7 cellular contexts compared by ENCODE assay signal in the genomic region with DNA sequence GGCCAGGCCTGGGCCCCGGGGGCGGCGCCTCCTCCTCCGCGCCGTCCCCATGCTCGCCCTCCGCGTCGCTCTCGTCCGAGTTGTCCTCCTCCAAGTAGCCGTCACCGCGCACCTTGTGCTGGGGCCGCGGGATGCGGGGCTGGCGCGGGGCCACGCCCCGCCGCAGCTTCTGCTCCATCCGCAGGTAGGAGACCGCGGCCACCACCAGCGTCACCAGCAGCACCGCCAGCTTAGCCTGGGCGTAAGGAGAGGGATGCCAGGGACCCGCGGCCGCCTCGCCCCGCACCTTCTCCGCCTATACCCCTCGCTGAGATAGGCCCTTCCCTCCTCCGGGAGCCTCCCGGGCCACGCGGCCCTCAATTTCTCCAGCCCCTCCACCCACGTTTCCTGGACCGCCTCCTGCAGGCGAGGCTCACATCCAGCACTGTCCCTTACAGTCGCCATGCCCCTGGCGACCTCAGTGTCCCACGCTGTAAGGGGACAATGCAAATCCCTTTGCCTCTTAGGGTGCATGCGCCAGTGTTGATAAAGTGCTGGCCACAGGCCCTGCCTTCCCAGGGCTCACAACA. TPM values are rescaled to one million over a fixed set of nuclear protein-coding genes. Genes with fewer than 3 reads are reported as not detected.
A peak's percentile ranks its signal among the peaks of the same experiment; 100 is the strongest.
DNase-seq lines count a peak whose midpoint lies in the region; ATAC-seq and TF ChIP-seq lines count a peak whose summit lies in the region.
"Not testable (repeated sequence)": the region's sequence is repeated elsewhere in the genome, so short reads cannot be mapped to it uniquely, and the experiment has no call there.

No MANE protein-coding gene starts in this region.

- peak; percentile 34 for DNase-seq in DMS53 (lab: John Stamatoyannopoulos, UW)
- DNase-seq in Panc1 (ENCODE audit: low read depth, low spot score); activated T-cell treated with anti-CD3 and anti-CD28 coated beads, Interleukin-2, amount 50 U/mL, for 72 hours; chondrocyte (ENCODE audit: low spot score); right atrium auricular region (ENCODE audit: low spot score); smooth muscle cell (lab: John Stamatoyannopoulos, UW; ENCODE audit: unreplicated experiment): not testable (repeated sequence)
- DNase-seq in naive thymus-derived CD8-positive, alpha-beta T cell: peak in 2 of 10 donors; percentile 8 to 15

- not testable (repeated sequence) for H3K27ac ChIP-seq in Panc1 (ENCODE audit: low read length); right atrium auricular region; smooth muscle cell (ENCODE audit: low read depth)

- H3K27me3 Mint-ChIP-seq in activated T-cell treated with anti-CD3 and anti-CD28 coated beads, Interleukin-2, amount 50 U/mL, for 72 hours (ENCODE audit: low read depth): peaks cover 10% of the 10 kb centered on the region
- not testable (repeated sequence) for H3K27me3 Mint-ChIP-seq in chondrocyte (ENCODE audit: low read depth); naive thymus-derived CD8-positive, alpha-beta T cell

- H3K4me2 ChIP-seq in smooth muscle cell: peak overlapping the region; percentile 85

- TF ChIP-seq CTCF in Panc1 (IDR thresholded peaks at IDR 0.05); right atrium auricular region (IDR thresholded peaks at IDR 0.05); smooth muscle cell (IDR thresholded peaks at IDR 0.05; ENCODE audit: borderline replicate concordance, insufficient read depth, poor library complexity, severe bottlenecking): not testable (repeated sequence)
- TF ChIP-seq CTCF in chondrocyte (IDR thresholded peaks at IDR 0.05): peak; percentile 35

- H3K9ac ChIP-seq in smooth muscle cell (ENCODE audit: low read depth): not testable (repeated sequence)

- intact Hi-C loops in Panc1 (cut with micrococcal nuclease; ENCODE audit: unreplicated experiment): not testable (repeated sequence)

- POLR2A ChIA-PET in Panc1 (lab: Charles Lee); naive thymus-derived CD8-positive, alpha-beta T cell (lab: Charles Lee): not testable (repeated sequence)

- not testable (repeated sequence) for H3K9me3 Mint-ChIP-seq in activated T-cell treated with anti-CD3 and anti-CD28 coated beads, Interleukin-2, amount 50 U/mL, for 72 hours; chondrocyte (ENCODE audit: low read depth); naive thymus-derived CD8-positive, alpha-beta T cell

- CTCF ChIA-PET in Panc1 (lab: Charles Lee): not testable (repeated sequence)

- not testable (repeated sequence) for H3K36me3 Mint-ChIP-seq in activated T-cell treated with anti-CD3 and anti-CD28 coated beads, Interleukin-2, amount 50 U/mL, for 72 hours (ENCODE audit: insufficient read depth in 2 of 2); chondrocyte (ENCODE audit: low read depth); naive thymus-derived CD8-positive, alpha-beta T cell

- H3K9me3 ChIP-seq in Panc1 (ENCODE audit: control insufficient read depth, insufficient read depth, low read depth, low read length); right atrium auricular region; smooth muscle cell (replicated peaks; ENCODE audit: low read depth): not testable (repeated sequence)

- H4K20me1 ChIP-seq in smooth muscle cell (ENCODE audit: low read depth): not testable (repeated sequence)

- H3K27me3 ChIP-seq in Panc1 (ENCODE audit: control insufficient read depth, insufficient read depth, low read length); right atrium auricular region; smooth muscle cell (ENCODE audit: low read depth): not testable (repeated sequence)

- not testable (repeated sequence) for BruUV-seq in Panc1 (replicated peaks; lab: Mats Ljungman, UMichigan)

- H3K27ac Mint-ChIP-seq in activated T-cell treated with anti-CD3 and anti-CD28 coated beads, Interleukin-2, amount 50 U/mL, for 72 hours; chondrocyte (ENCODE audit: unreplicated experiment): not testable (repeated sequence)
- peak overlapping the region in 1 of 10 donors; percentile 69 for H3K27ac Mint-ChIP-seq in naive thymus-derived CD8-positive, alpha-beta T cell

- not testable (repeated sequence) for H2AFZ ChIP-seq in smooth muscle cell (ENCODE audit: low read depth)

- H3K4me1 Mint-ChIP-seq in activated T-cell treated with anti-CD3 and anti-CD28 coated beads, Interleukin-2, amount 50 U/mL, for 72 hours (ENCODE audit: low read depth); chondrocyte (ENCODE audit: low read depth): not testable (repeated sequence)
- peaks cover 6 to 14% (median 8%) of the 10 kb centered on the region in 4 donors for H3K4me1 Mint-ChIP-seq in naive thymus-derived CD8-positive, alpha-beta T cell

- H3K79me2 ChIP-seq in smooth muscle cell (ENCODE audit: low read depth): not testable (repeated sequence)

- in situ Hi-C loops in Panc1 (cut with HindIII; ENCODE audit: low pct_unique_long_range_greater_than_20kb, low sequenced_read_pairs): not testable (repeated sequence)

- ATAC-seq in Panc1; activated T-cell treated with anti-CD3 and anti-CD28 coated beads, Interleukin-2, amount 50 U/mL, for 72 hours (replicated peaks in 1 of 2); naive thymus-derived CD8-positive, alpha-beta T cell: not testable (repeated sequence)

- peak overlapping the region; percentile 73 to 88 for H3K4me3 Mint-ChIP-seq in activated T-cell treated with anti-CD3 and anti-CD28 coated beads, Interleukin-2, amount 50 U/mL, for 72 hours
- H3K4me3 Mint-ChIP-seq in chondrocyte (ENCODE audit: unreplicated experiment): peak overlapping the region; percentile 65
- peak overlapping the region; percentile 48 to 93 (median 82) for H3K4me3 Mint-ChIP-seq in naive thymus-derived CD8-positive, alpha-beta T cell

- 9% methylated on average over 13 of the region's 47 CpGs for WGBS in smooth muscle cell (ENCODE audit: low lambda C conversion rate)

- H3F3A ChIP-seq in smooth muscle cell (ENCODE audit: low read depth): not testable (repeated sequence)

- peak overlapping the region; percentile 39 to 53 for H3K4me3 ChIP-seq in Panc1 (ENCODE audit: low read depth in 2 of 2, low read length in 2 of 2)
- peak overlapping the region; percentile 31 to 49 for H3K4me3 ChIP-seq in right atrium auricular region
- peak overlapping the region; percentile 45 for H3K4me3 ChIP-seq in smooth muscle cell

- not testable (repeated sequence) for H3K36me3 ChIP-seq in Panc1 (ENCODE audit: control insufficient read depth, insufficient read depth, low read length); right atrium auricular region; smooth muscle cell (ENCODE audit: low read depth)

- not testable (repeated sequence) for H3K4me1 ChIP-seq in Panc1 (ENCODE audit: control insufficient read depth, insufficient read depth, low read length); right atrium auricular region; smooth muscle cell (ENCODE audit: low read depth)

RNA-seq across cellular contexts. Expression of a gene that starts 29.6 kb away (rescaled TPM):
- total RNA-seq in Panc1 (2021; ENCODE audit: unreplicated experiment) (81.2 TPM), chondrocyte (71.6 to 78.6 TPM (median 72.6 TPM) in 3 replicates), right atrium auricular region (10 to 100 TPM; 12.0 to 18.5 TPM), smooth muscle cell (32.0 TPM in 2 replicates)
- 73.0 TPM for polyA plus RNA-seq in Panc1 (2012; ENCODE audit: insufficient read length)
- 100 to 1,000 TPM in 1 of 2 donors, 10 to 100 TPM in 1; 70.9 to 108 TPM for total RNA-seq in activated T-cell treated with anti-CD3 and anti-CD28 coated beads, Interleukin-2, amount 50 U/mL, for 72 hours
- total RNA-seq in naive thymus-derived CD8-positive, alpha-beta T cell: 100 to 1,000 TPM in 1 of 2 experiments, 10 to 100 TPM in 1; 75.3 to 100 TPM
- polyA plus RNA-seq in naive thymus-derived CD8-positive, alpha-beta T cell: 10 to 100 TPM; 16.0 to 29.2 (median 22.4) TPM
- polyA plus RNA-seq in smooth muscle cell: 28.0 and 36.9 TPM in 2 replicates
